Comparison of ENCODE assay signal across 9 cellular contexts in genomic region chr13:26759907-26760834, GRCh38. TPM values are rescaled to one million over a fixed set of nuclear protein-coding genes. Genes with fewer than 3 reads are reported as not detected.
DNase-seq lines count a peak whose midpoint lies in the region; ATAC-seq and TF ChIP-seq lines count a peak whose summit lies in the region.
"Had no signal": no experiment of that assay in that cellular context is flagged by ENCODE, and none has a peak within 500 bp of the region (broad histone marks: within the 10 kb centered on the region; RNA-seq: fewer than 3 reads in every experiment).

Gene GPR12, minus strand, starts transcription at chr13:26760786. Its CDS starts 959 bp downstream, at chr13:26759827.

- TF ChIP-seq CTCF in left lung (IDR thresholded peaks at IDR 0.05) (no peak), testis (IDR thresholded peaks at IDR 0.05) (no peak)

- peaks cover 42 to 93% of the 10 kb centered on the region in 2 donors for H3K27me3 ChIP-seq in left lung
- H3K27me3 ChIP-seq in testis = no peaks in the 10 kb centered on the region

- H3K27ac ChIP-seq in angular gyrus (ENCODE audit: low read depth, low read length) (peak within 1 kb of the TSS; percentile 63), left lung (no peak within 1 kb of the TSS), testis (no peak within 1 kb of the TSS)

- intact Hi-C loops in left lung (cut with DNase I) (no loop called here), testis (cut with DNase I; ENCODE audit: low total_unique reads) (no loop called here)

- no peak for ATAC-seq in left lung
- no peak for ATAC-seq in HG03460 (IDR thresholded peaks at IDR 0.05; ENCODE audit: unreplicated experiment)

- peaks cover 72% of the 10 kb centered on the region for H3K27me3 Mint-ChIP-seq in activated T-cell treated with anti-CD3 and anti-CD28 coated beads, Interleukin-2, amount 50 U/mL, for 24 hours

- H3K4me1 ChIP-seq in left lung (peaks cover 0 to 9% of the 10 kb centered on the region in 2 donors), testis (peaks cover 10% of the 10 kb centered on the region)

- DNase-seq in activated T-cell treated with anti-CD3 and anti-CD28 coated beads, Interleukin-2, amount 50 U/mL, for 24 hours = no peak
- no peak for DNase-seq in activated T-cell treated with anti-CD3 and anti-CD28 coated beads, Interleukin-2, amount 50 U/mL, for 48 hours
- DNase-seq in left lung = peak in 1 of 2 donors; percentile 49
- DNase-seq in testis = no peak
- DNase-seq in stimulated activated CD4-positive, alpha-beta T cell treated with anti-CD3 and anti-CD28 coated beads, Interleukin-4, amount 100 ng/mL, for 4 hours = no peak
- no peak for DNase-seq in HCEC 1CT
- DNase-seq: stimulated activated CD4-positive, alpha-beta T cell treated with anti-CD3 and anti-CD28 coated beads, Interleukin-4, amount 100 ng/mL, for 1 hour had no signal

- H3K9me3 ChIP-seq in left lung (no peaks in the 10 kb centered on the region), testis (no peaks in the 10 kb centered on the region)

- TF ChIP-seq POLR2A in testis (IDR thresholded peaks at IDR 0.05) = no peak

- H3K36me3 ChIP-seq in left lung = no peaks in the 10 kb centered on the region
- no peaks in the 10 kb centered on the region for H3K36me3 ChIP-seq in testis (ENCODE audit: low read depth, missing control alignments)

- H3K4me3 ChIP-seq in left lung (peak within 1 kb of the TSS; percentile 2 to 10), testis (peak within 1 kb of the TSS; percentile 37 to 50)

- no peaks in the 10 kb centered on the region for H3K9me3 Mint-ChIP-seq in activated T-cell treated with anti-CD3 and anti-CD28 coated beads, Interleukin-2, amount 50 U/mL, for 24 hours

- WGBS in testis, 2 donors = 0 to 1% methylated on average over 8 to 40 of the region's 87 CpGs

- peaks cover 10% of the 10 kb centered on the region for H3K4me1 Mint-ChIP-seq in activated T-cell treated with anti-CD3 and anti-CD28 coated beads, Interleukin-2, amount 50 U/mL, for 24 hours (ENCODE audit: low read depth)

- H3K36me3 Mint-ChIP-seq in activated T-cell treated with anti-CD3 and anti-CD28 coated beads, Interleukin-2, amount 50 U/mL, for 24 hours (ENCODE audit: low read depth) = no peaks in the 10 kb centered on the region

- H3K4me3 Mint-ChIP-seq in activated T-cell treated with anti-CD3 and anti-CD28 coated beads, Interleukin-2, amount 50 U/mL, for 24 hours = peak within 1 kb of the TSS; percentile 69

- H3K27ac Mint-ChIP-seq in activated T-cell treated with anti-CD3 and anti-CD28 coated beads, Interleukin-2, amount 50 U/mL, for 24 hours = no peak within 1 kb of the TSS

RNA-seq across cellular contexts. Expression of gene GPR12, which starts in this region (rescaled TPM):
- not detected for total RNA-seq in left lung
- total RNA-seq in testis = under 1 TPM in 1 of 2 donors, not detected in 1; 0.06 TPM
- polyA plus RNA-seq in testis (ENCODE audit: insufficient read depth, low read depth, low replicate concordance) = 0.15 TPM
